In the genomic region with DNA sequence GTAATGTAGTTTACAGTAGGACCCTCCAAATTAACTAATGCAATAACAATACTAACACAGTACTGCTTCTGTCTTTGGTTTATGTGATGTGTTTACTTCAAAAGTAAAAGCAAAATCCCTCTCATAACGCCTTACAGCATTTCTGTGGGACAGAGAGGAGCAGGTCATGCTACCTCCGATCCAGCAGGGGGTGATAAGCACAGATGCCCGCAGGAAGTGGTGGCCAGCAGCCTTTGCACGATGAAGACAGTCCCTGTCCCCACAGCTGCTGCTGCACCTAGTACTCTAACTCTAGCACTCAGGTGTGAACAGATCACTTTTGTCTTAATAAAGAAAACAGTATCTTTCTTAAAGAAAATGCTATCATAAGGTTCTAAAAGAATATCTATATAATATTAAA, we compare ENCODE assay signal across 1 cellular context.
TF ChIP-seq lines count a peak whose summit lies in the region.

No MANE protein-coding gene starts in this region.

TF ChIP-seq in GM23338, 12 proteins besides CTCF, POLR2A, EP300 and RAD21 (continued from another document):
- TF ChIP-seq, protein P1, sequence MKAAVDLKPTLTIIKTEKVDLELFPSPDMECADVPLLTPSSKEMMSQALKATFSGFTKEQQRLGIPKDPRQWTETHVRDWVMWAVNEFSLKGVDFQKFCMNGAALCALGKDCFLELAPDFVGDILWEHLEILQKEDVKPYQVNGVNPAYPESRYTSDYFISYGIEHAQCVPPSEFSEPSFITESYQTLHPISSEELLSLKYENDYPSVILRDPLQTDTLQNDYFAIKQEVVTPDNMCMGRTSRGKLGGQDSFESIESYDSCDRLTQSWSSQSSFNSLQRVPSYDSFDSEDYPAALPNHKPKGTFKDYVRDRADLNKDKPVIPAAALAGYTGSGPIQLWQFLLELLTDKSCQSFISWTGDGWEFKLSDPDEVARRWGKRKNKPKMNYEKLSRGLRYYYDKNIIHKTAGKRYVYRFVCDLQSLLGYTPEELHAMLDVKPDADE (IDR thresholded peaks at IDR 0.05), result no peak
- no peak for TF ChIP-seq POLR2AphosphoS5 (IDR thresholded peaks at IDR 0.05; ENCODE audit: low read depth)
- no peak for TF ChIP-seq ZNF331 (CRISPR knock-in tag; IDR thresholded peaks at IDR 0.05; ENCODE audit: low read depth)
- TF ChIP-seq CREB1 (CRISPR knock-in tag; IDR thresholded peaks at IDR 0.05; ENCODE audit: low read depth), result no peak
- TF ChIP-seq ZNF114 (CRISPR knock-in tag; IDR thresholded peaks at IDR 0.05), result no peak
- TF ChIP-seq STAT1 (IDR thresholded peaks at IDR 0.05; ENCODE audit: unreplicated experiment), result no peak
- TF ChIP-seq JUNB (IDR thresholded peaks at IDR 0.05; ENCODE audit: unreplicated experiment), result no peak
- no peak for TF ChIP-seq NANOG (IDR thresholded peaks at IDR 0.05; ENCODE audit: borderline replicate concordance)
- TF ChIP-seq ZNF462 (CRISPR knock-in tag; IDR thresholded peaks at IDR 0.05), result no peak
